ENCODE assay signal across 20 cellular contexts in genomic region chr11:12460441-12460840, GRCh38.
DNase-seq lines count a peak whose midpoint lies in the region; ATAC-seq and TF ChIP-seq lines count a peak whose summit lies in the region.
"Had no signal": no experiment of that assay in that cellular context is flagged by ENCODE, and none has a peak within 500 bp of the region (broad histone marks: within the 10 kb centered on the region; RNA-seq: fewer than 3 reads in every experiment).

No MANE protein-coding gene starts in this region.

- no peaks in the 10 kb centered on the region for H3K9me3 ChIP-seq in neural progenitor cell (ENCODE audit: low read depth)
- peaks cover 4% of the 10 kb centered on the region for H3K9me3 ChIP-seq in mucosa of descending colon

- H3K9ac ChIP-seq in neural progenitor cell: no peak overlapping the region

- no peaks in the 10 kb centered on the region for H3K27me3 ChIP-seq in neural progenitor cell
- H3K27me3 ChIP-seq: cardiac muscle cell had no signal

- H3K4me3 ChIP-seq in choroid plexus epithelial cell (ENCODE audit: low read depth, low read length): no peak overlapping the region
- no peak overlapping the region for H3K4me3 ChIP-seq in neural progenitor cell
- H3K4me3 ChIP-seq in mucosa of descending colon: no peak overlapping the region
- H3K4me3 ChIP-seq: cardiac muscle cell, left ventricle myocardium inferior had no signal

- no peaks in the 10 kb centered on the region for H3K79me2 ChIP-seq in neural progenitor cell (ENCODE audit: low read depth)

- no peak overlapping the region for H3K4me2 ChIP-seq in neural progenitor cell

- ATAC-seq in GM18858 (IDR thresholded peaks at IDR 0.05; ENCODE audit: unreplicated experiment) (no peak), mucosa of descending colon (no peak)
- no peak for ATAC-seq in naive thymus-derived CD8-positive, alpha-beta T cell
- ATAC-seq: activated CD4-positive, alpha-beta T cell treated with anti-CD3 and anti-CD28 coated beads for 36 hours; stimulated activated naive CD8-positive, alpha-beta T cell treated with anti-CD3 and anti-CD28 coated beads, Interleukin-15, Interleukin-2, amounts not matched to agents 100 U/mL and 50 U/mL, for 24 hours had no signal

- H3K4me1 Mint-ChIP-seq in neural progenitor cell: peaks cover 51% of the 10 kb centered on the region
- H3K4me1 Mint-ChIP-seq in naive thymus-derived CD8-positive, alpha-beta T cell: peaks cover 0 to 1% (median 0%) of the 10 kb centered on the region in 4 donors
- H3K4me1 Mint-ChIP-seq: activated CD4-positive, alpha-beta T cell treated with anti-CD3 and anti-CD28 coated beads for 36 hours; CD14-positive monocyte had no signal

- no peaks in the 10 kb centered on the region for H3F3A ChIP-seq in neural progenitor cell (ENCODE audit: low read depth)

- H3K36me3 Mint-ChIP-seq in neural progenitor cell: peaks cover 5% of the 10 kb centered on the region
- no peaks in the 10 kb centered on the region for H3K36me3 Mint-ChIP-seq in naive thymus-derived CD8-positive, alpha-beta T cell
- H3K36me3 Mint-ChIP-seq: CD14-positive monocyte had no signal

- intact Hi-C loops in mucosa of descending colon (cut with DNase I, micrococcal nuclease): no loop called here

- TF ChIP-seq CTCF in choroid plexus epithelial cell (conservative IDR thresholded peaks at IDR 0.05; ENCODE audit: low read depth, low read length) (no peak), neural progenitor cell (IDR thresholded peaks at IDR 0.05) (no peak), mucosa of descending colon (IDR thresholded peaks at IDR 0.05) (no peak)

- no peaks in the 10 kb centered on the region for H4K20me1 ChIP-seq in neural progenitor cell (ENCODE audit: low read depth)

- peak; percentile 52 for DNase-seq in NCI-H748 (lab: John Stamatoyannopoulos, UW; ENCODE audit: unreplicated experiment)
- no peak for DNase-seq in NCI-H748 treated with DMSO at 0.1 percent for 48 hours (lab: John Stamatoyannopoulos, UW)
- DNase-seq in choroid plexus epithelial cell (ENCODE audit: low read depth): peak; percentile 66
- peak; percentile 12 for DNase-seq in neural progenitor cell (ENCODE audit: low spot score)
- DNase-seq in mucosa of descending colon: no peak
- DNase-seq in naive thymus-derived CD8-positive, alpha-beta T cell: no peak
- no peak for DNase-seq in stimulated activated CD4-positive, alpha-beta T cell treated with anti-CD3 and anti-CD28 coated beads, Interleukin-12 subunit alpha, Interleukin-12 subunit beta, amount 100 ng/mL, for 4 hours
- DNase-seq: activated CD4-positive, alpha-beta T cell treated with anti-CD3 and anti-CD28 coated beads for 36 hours; DMS 273 treated with DMSO at 0.1 percent for 48 hours; erythroblast; left ventricle myocardium inferior; NCI-H1436; NCI-H510A treated with DMSO at 0.1 percent for 48 hours; Right ventricle myocardium superior; stimulated activated CD4-positive, alpha-beta T cell treated with anti-CD3 and anti-CD28 coated beads, Interleukin-2, amount 100 ng/mL, for 24 hours; stimulated activated naive CD8-positive, alpha-beta T cell treated with anti-CD3 and anti-CD28 coated beads, Interleukin-15, Interleukin-2, amounts not matched to agents 100 U/mL and 50 U/mL, for 24 hours had no signal

- no peak overlapping the region for H3K27ac ChIP-seq in neural progenitor cell
- H3K27ac ChIP-seq: cardiac muscle cell, left ventricle myocardium inferior had no signal

- peak overlapping the region; percentile 87 for H3K27ac Mint-ChIP-seq in neural progenitor cell
- no peak overlapping the region for H3K27ac Mint-ChIP-seq in naive thymus-derived CD8-positive, alpha-beta T cell
- H3K27ac Mint-ChIP-seq: activated CD4-positive, alpha-beta T cell treated with anti-CD3 and anti-CD28 coated beads for 36 hours; activated T-helper 2 cell treated with anti-CD3 and anti-CD28 coated beads, Interferon-gamma antibody, Interleukin-2, Interleukin-4, amounts not matched to agents 10 μg/mL and 5 μg/mL and 100 μg/mL, durations not matched to agents 14 hours and 24 hours and 36 hours; CD14-positive monocyte had no signal

- no peak overlapping the region for H3K4me3 Mint-ChIP-seq in neural progenitor cell
- H3K4me3 Mint-ChIP-seq in naive thymus-derived CD8-positive, alpha-beta T cell: no peak overlapping the region
- H3K4me3 Mint-ChIP-seq: activated CD4-positive, alpha-beta T cell treated with anti-CD3 and anti-CD28 coated beads for 36 hours; CD14-positive monocyte had no signal

- H2AFZ ChIP-seq in neural progenitor cell (replicated peaks): no peak overlapping the region

- POLR2A ChIA-PET in naive thymus-derived CD8-positive, alpha-beta T cell (lab: Charles Lee): no interaction called here

- peaks cover 24% of the 10 kb centered on the region for H3K4me1 ChIP-seq in neural progenitor cell
- no peaks in the 10 kb centered on the region for H3K4me1 ChIP-seq in mucosa of descending colon (ENCODE audit: low read depth)

- H3K36me3 ChIP-seq in neural progenitor cell: no peaks in the 10 kb centered on the region
- H3K36me3 ChIP-seq in mucosa of descending colon (ENCODE audit: low read depth): no peaks in the 10 kb centered on the region
- H3K36me3 ChIP-seq: cardiac muscle cell, left ventricle myocardium inferior had no signal

- H3K9me3 Mint-ChIP-seq in neural progenitor cell: peaks cover 4% of the 10 kb centered on the region
- H3K9me3 Mint-ChIP-seq in naive thymus-derived CD8-positive, alpha-beta T cell: peaks cover 2 to 15% (median 6%) of the 10 kb centered on the region in 9 donors

- peaks cover 3% of the 10 kb centered on the region for H3K27me3 Mint-ChIP-seq in neural progenitor cell (ENCODE audit: insufficient read depth, low read depth)
- H3K27me3 Mint-ChIP-seq in naive thymus-derived CD8-positive, alpha-beta T cell: peaks cover 0 to 9% (median 2%) of the 10 kb centered on the region in 5 donors

Comparison
In these comparisons a context has a peak if more than half of its experiments do, and no peak if none do; other contexts are left out.
1. DNase-seq: peak in NCI-H748 (single experiment), choroid plexus epithelial cell (single experiment) and neural progenitor cell (single experiment); none in NCI-H748 treated with DMSO at 0.1 percent for 48 hours (single experiment), mucosa of descending colon (0 of 3), naive thymus-derived CD8-positive, alpha-beta T cell (0 of 10) and stimulated activated CD4-positive, alpha-beta T cell treated with anti-CD3 and anti-CD28 coated beads, Interleukin-12 subunit alpha, Interleukin-12 subunit beta, amount 100 ng/mL, for 4 hours (single experiment).